In the genomic region with DNA sequence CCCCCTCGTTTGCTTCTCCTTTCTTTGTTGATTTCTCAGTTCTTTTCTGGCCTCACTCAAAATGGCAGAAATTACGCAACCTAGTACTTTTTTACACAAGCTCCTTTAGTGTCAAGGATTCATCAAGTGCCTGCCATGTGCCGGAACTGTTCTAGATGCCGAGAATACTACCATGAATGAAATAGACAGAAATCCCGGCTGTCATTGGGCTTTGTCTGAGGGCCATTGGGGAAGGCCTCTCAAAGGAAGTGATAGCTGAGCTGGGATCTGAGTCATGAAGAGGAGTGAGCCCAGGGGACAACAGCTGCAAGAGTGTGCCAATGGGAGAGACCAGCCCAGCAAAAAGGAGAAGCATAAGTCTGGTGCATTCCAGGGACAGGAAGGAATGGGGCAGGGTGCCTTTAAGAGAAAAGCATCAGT, we compare ENCODE assay signal across 9 cellular contexts. TPM values are rescaled to one million over a fixed set of nuclear protein-coding genes. Genes with fewer than 3 reads are reported as not detected.
DNase-seq lines count a peak whose midpoint lies in the region; ATAC-seq and TF ChIP-seq lines count a peak whose summit lies in the region.
"Had no signal": no experiment of that assay in that cellular context is flagged by ENCODE, and none has a peak within 500 bp of the region (broad histone marks: within the 10 kb centered on the region; RNA-seq: fewer than 3 reads in every experiment).

No MANE protein-coding gene starts in this region.

- H3K27ac ChIP-seq in mucosa of rectum (ENCODE audit: low read depth in 2 of 2, low read length in 2 of 2) = peak overlapping the region; percentile 62 to 78
- H3K27ac ChIP-seq: cardiac muscle cell had no signal

- H3K36me3 ChIP-seq in Caco-2 (ENCODE audit: control insufficient read depth, insufficient read depth, low read length) (no peaks in the 10 kb centered on the region), mucosa of rectum (ENCODE audit: control insufficient read depth in 2 of 2, insufficient read depth in 2 of 2, low read length in 2 of 2) (no peaks in the 10 kb centered on the region)
- H3K36me3 ChIP-seq: cardiac muscle cell had no signal

- H3K4me1 Mint-ChIP-seq in Caco-2 (ENCODE audit: low read depth, unreplicated experiment) = peaks cover 29% of the 10 kb centered on the region
- no peaks in the 10 kb centered on the region for H3K4me1 Mint-ChIP-seq in effector memory CD8-positive, alpha-beta T cell (ENCODE audit: low read depth in 2 of 2)

- H3K4me3 ChIP-seq in Caco-2 (ENCODE audit: low read depth, low read length) (no peak overlapping the region), mucosa of rectum (ENCODE audit: low read length in 2 of 2) (no peak overlapping the region)
- H3K4me3 ChIP-seq: cardiac muscle cell had no signal

- H3K4me1 ChIP-seq in Caco-2 (peaks cover 20% of the 10 kb centered on the region), mucosa of rectum (ENCODE audit: control insufficient read depth in 2 of 2, insufficient read depth in 2 of 2, low read length in 2 of 2) (peaks cover 11 to 14% of the 10 kb centered on the region in 2 donors)

- H3K9me3 Mint-ChIP-seq in Caco-2 (ENCODE audit: unreplicated experiment) = no peaks in the 10 kb centered on the region
- H3K9me3 Mint-ChIP-seq in effector memory CD8-positive, alpha-beta T cell = no peaks in the 10 kb centered on the region

- CTCF ChIA-PET in Caco-2 (lab: Charles Lee) = interaction anchor here (1.0 kb wide), 1 partner anchor 123 kb away, joined by 3 read pairs; no protein-coding TSS in a partner anchor

- H3K27ac Mint-ChIP-seq in Caco-2 (ENCODE audit: unreplicated experiment) = peak overlapping the region; percentile 70
- peak overlapping the region; percentile 2 to 16 for H3K27ac Mint-ChIP-seq in effector memory CD8-positive, alpha-beta T cell

- H3K9ac ChIP-seq in mucosa of rectum (ENCODE audit: low read depth in 1 of 2, low read length in 2 of 2) = no peak overlapping the region

- no peak for TF ChIP-seq CTCF in Caco-2 (IDR thresholded peaks at IDR 0.05; ENCODE audit: insufficient read depth in 1 of 2, low read depth in 1 of 2, low read length in 1 of 2, severe bottlenecking in 1 of 2, unreplicated experiment in 1 of 2)

- no peaks in the 10 kb centered on the region for H3K9me3 ChIP-seq in Caco-2
- no peaks in the 10 kb centered on the region for H3K9me3 ChIP-seq in mucosa of rectum (ENCODE audit: control insufficient read depth in 2 of 2, low read length in 2 of 2)

- H3K27me3 ChIP-seq in Caco-2 (replicated peaks; ENCODE audit: control insufficient read depth, insufficient read depth, low read length) = no peaks in the 10 kb centered on the region
- no peaks in the 10 kb centered on the region for H3K27me3 ChIP-seq in mucosa of rectum (ENCODE audit: control insufficient read depth in 2 of 2, insufficient read depth in 2 of 2, low read length in 2 of 2)
- H3K27me3 ChIP-seq: cardiac muscle cell had no signal

- no peak for ATAC-seq in effector memory CD8-positive, alpha-beta T cell (replicated peaks)
- ATAC-seq in GM19452 (IDR thresholded peaks at IDR 0.05; ENCODE audit: unreplicated experiment) = no peak
- no peak for ATAC-seq in GM21723 (IDR thresholded peaks at IDR 0.05; ENCODE audit: unreplicated experiment)
- no peak for ATAC-seq in GM21423 (IDR thresholded peaks at IDR 0.05; ENCODE audit: unreplicated experiment)

- DNase-seq in Caco-2 (peak in 1 of 2 experiments; percentile 7), NOMO-1 treated with DMSO at 0.1 percent for 48 hours (lab: John Stamatoyannopoulos, UW; ENCODE audit: unreplicated experiment) (peak; percentile 94)
- no peak for DNase-seq in effector memory CD8-positive, alpha-beta T cell
- DNase-seq in activated CD4-positive, alpha-beta T cell treated with anti-CD3 and anti-CD28 coated beads, Interleukin-2, amount 50 U/mL, for 48 hours = no peak

- H3K27me3 Mint-ChIP-seq in Caco-2 (ENCODE audit: insufficient read depth, unreplicated experiment) = no peaks in the 10 kb centered on the region
- peaks cover 7 to 9% of the 10 kb centered on the region in 2 donors for H3K27me3 Mint-ChIP-seq in effector memory CD8-positive, alpha-beta T cell

- H3K36me3 Mint-ChIP-seq in Caco-2 (ENCODE audit: insufficient read depth, unreplicated experiment) = peaks cover 6% of the 10 kb centered on the region
- H3K36me3 Mint-ChIP-seq in effector memory CD8-positive, alpha-beta T cell (ENCODE audit: insufficient read depth) = no peaks in the 10 kb centered on the region

- no TSS peak for BruUV-seq in Caco-2 (replicated peaks; lab: Mats Ljungman, UMichigan)

- POLR2A ChIA-PET in Caco-2 (lab: Charles Lee) = interaction anchor here (0.6 to 0.9 kb wide), 2 partner anchors 8 to 35 kb away, joined by 4 read pairs; a partner anchor contains a TSS

- intact Hi-C loops in Caco-2 (cut with micrococcal nuclease; ENCODE audit: unreplicated experiment) = loop anchor here (2.0 kb wide), 2 partner anchors 33 to 35 kb away; a partner anchor contains a TSS

- no peak overlapping the region for H3K4me3 Mint-ChIP-seq in Caco-2 (ENCODE audit: unreplicated experiment)
- H3K4me3 Mint-ChIP-seq in effector memory CD8-positive, alpha-beta T cell = no peak overlapping the region

RNA-seq across cellular contexts. Expression of a gene that starts 34.3 kb away (rescaled TPM):
- total RNA-seq in Caco-2 (2022) = 185 and 190 TPM in 2 replicates
